Comparison of ENCODE assay signal across 15 cellular contexts in the genomic region with DNA sequence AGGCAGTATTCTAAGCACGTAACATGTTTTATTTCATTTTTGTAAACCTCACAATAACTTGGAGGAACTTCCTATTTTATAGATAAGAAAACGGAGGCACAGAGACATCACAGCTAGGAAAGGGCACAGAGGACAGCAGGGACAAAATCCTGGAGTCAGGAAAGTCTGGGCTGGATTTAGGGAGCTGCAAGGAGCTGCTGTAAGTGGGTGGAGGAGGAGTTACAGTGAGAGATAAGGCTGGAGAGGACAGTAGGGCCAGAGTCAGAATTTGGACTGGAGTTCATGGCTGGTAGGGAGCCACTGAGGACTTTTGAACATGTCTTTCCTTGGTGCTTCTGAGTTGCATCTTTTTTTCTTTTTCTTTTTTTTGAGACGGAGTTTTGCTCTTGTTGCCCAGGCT. TPM values are rescaled to one million over a fixed set of nuclear protein-coding genes. Genes with fewer than 3 reads are reported as not detected.
DNase-seq lines count a peak whose midpoint lies in the region; ATAC-seq and TF ChIP-seq lines count a peak whose summit lies in the region.
"Had no signal": no experiment of that assay in that cellular context is flagged by ENCODE, and none has a peak within 500 bp of the region (broad histone marks: within the 10 kb centered on the region; RNA-seq: fewer than 3 reads in every experiment).

No MANE protein-coding gene starts in this region.

- intact Hi-C loops in Right ventricle myocardium superior (cut with DNase I): no loop called here

- no peaks in the 10 kb centered on the region for H3K36me3 ChIP-seq in right atrium auricular region
- H3K36me3 ChIP-seq: BE2C, gastroesophageal sphincter had no signal

- no peaks in the 10 kb centered on the region for H3K9me3 ChIP-seq in right atrium auricular region
- H3K9me3 ChIP-seq: BE2C, gastroesophageal sphincter had no signal

- no peak overlapping the region for H3K4me3 ChIP-seq in right atrium auricular region
- H3K4me3 ChIP-seq: gastroesophageal sphincter had no signal

- no peak overlapping the region for H3K4me3 Mint-ChIP-seq in stimulated activated effector memory CD8-positive, alpha-beta T cell treated with anti-CD3 and anti-CD28 coated beads, Interleukin-12 subunit alpha, Interleukin-12 subunit beta, amount 100 ng/mL, for 72 hours
- H3K4me3 Mint-ChIP-seq: activated CD4-positive, alpha-beta memory T cell treated with anti-CD3 and anti-CD28 coated beads, Interleukin-2, amount 10 ng/mL, durations not matched to agents 7 days and 5 days had no signal

- peaks cover 0 to 4% of the 10 kb centered on the region in 2 donors for H3K4me1 ChIP-seq in right atrium auricular region
- H3K4me1 ChIP-seq: BE2C had no signal

- H3K27me3 ChIP-seq in right atrium auricular region: no peaks in the 10 kb centered on the region
- H3K27me3 ChIP-seq: BE2C, gastroesophageal sphincter had no signal

- no peak overlapping the region for H3K27ac ChIP-seq in right atrium auricular region

- H3K36me3 Mint-ChIP-seq in stimulated activated effector memory CD8-positive, alpha-beta T cell treated with anti-CD3 and anti-CD28 coated beads, Interleukin-12 subunit alpha, Interleukin-12 subunit beta, amount 100 ng/mL, for 72 hours: no peaks in the 10 kb centered on the region

- ATAC-seq in Right ventricle myocardium superior (ENCODE audit: poor library complexity): peak; percentile 68
- ATAC-seq in stimulated activated effector memory CD8-positive, alpha-beta T cell treated with anti-CD3 and anti-CD28 coated beads, Interleukin-12 subunit alpha, Interleukin-12 subunit beta, amount 100 ng/mL, for 72 hours: no peak

- TF ChIP-seq POLR2A in erythroblast (IDR thresholded peaks at IDR 0.05; ENCODE audit: low read length): no peak

- H3K9me3 Mint-ChIP-seq in stimulated activated effector memory CD8-positive, alpha-beta T cell treated with anti-CD3 and anti-CD28 coated beads, Interleukin-12 subunit alpha, Interleukin-12 subunit beta, amount 100 ng/mL, for 72 hours: no peaks in the 10 kb centered on the region
- H3K9me3 Mint-ChIP-seq: activated CD4-positive, alpha-beta memory T cell treated with anti-CD3 and anti-CD28 coated beads, Interleukin-2, amount 10 ng/mL, durations not matched to agents 7 days and 5 days had no signal

- DNase-seq in Right ventricle myocardium superior (no peak), right atrium auricular region (ENCODE audit: low spot score) (no peak), M059J (ENCODE audit: low read depth) (peak; percentile 54), erythroblast (lab: John Stamatoyannopoulos, UW) (peak; percentile 28 to 48), NCI-H146 treated with DMSO at 0.1 percent for 48 hours (lab: John Stamatoyannopoulos, UW; ENCODE audit: unreplicated experiment) (no peak), putamen (ENCODE audit: low spot score) (no peak), C1 segment of cervical spinal cord (lab: John Stamatoyannopoulos, UW) (no peak)
- no peak for DNase-seq in stimulated activated effector memory CD8-positive, alpha-beta T cell treated with anti-CD3 and anti-CD28 coated beads, Interleukin-12 subunit alpha, Interleukin-12 subunit beta, amount 100 ng/mL, for 72 hours (ENCODE audit: low spot score in 2 of 2)
- DNase-seq: activated CD4-positive, alpha-beta memory T cell treated with anti-CD3 and anti-CD28 coated beads, Interleukin-2, amount 10 ng/mL, durations not matched to agents 7 days and 5 days; BE2C; NCI-H1105; NCI-H345; stimulated activated CD4-positive, alpha-beta T cell treated with anti-CD3 and anti-CD28 coated beads, Interleukin-1b, Interleukin-23, amount 100 ng/mL, for 48 hours; stimulated activated CD8-positive, alpha-beta memory T cell treated with anti-CD3 and anti-CD28 coated beads, Interleukin-4, amount 100 ng/mL, for 48 hours had no signal

- no peak for TF ChIP-seq CTCF in right atrium auricular region (IDR thresholded peaks at IDR 0.05)

- peaks cover 30% of the 10 kb centered on the region for H3K4me1 Mint-ChIP-seq in stimulated activated effector memory CD8-positive, alpha-beta T cell treated with anti-CD3 and anti-CD28 coated beads, Interleukin-12 subunit alpha, Interleukin-12 subunit beta, amount 100 ng/mL, for 72 hours

- H3K27ac Mint-ChIP-seq in stimulated activated effector memory CD8-positive, alpha-beta T cell treated with anti-CD3 and anti-CD28 coated beads, Interleukin-12 subunit alpha, Interleukin-12 subunit beta, amount 100 ng/mL, for 72 hours: peak overlapping the region; percentile 17
- H3K27ac Mint-ChIP-seq: activated CD4-positive, alpha-beta memory T cell treated with anti-CD3 and anti-CD28 coated beads, Interleukin-2, amount 10 ng/mL, durations not matched to agents 7 days and 5 days had no signal

RNA-seq across cellular contexts. Expression of a gene that starts 32.2 kb away (rescaled TPM):
- total RNA-seq in Right ventricle myocardium superior: 6.7 TPM
- total RNA-seq in right atrium auricular region: 1 to 10 TPM; 3.4 to 8.0 TPM
- total RNA-seq in M059J (2014; rRNA removed; shearing (Covaris generic)): 32.7 and 54.8 TPM in 2 replicates

Comparison
In these comparisons a context has a peak if more than half of its experiments do, and no peak if none do; other contexts are left out.
1. DNase-seq: peak in M059J (single experiment) and erythroblast (2 of 2); none in Right ventricle myocardium superior (single experiment), right atrium auricular region (single experiment), stimulated activated effector memory CD8-positive, alpha-beta T cell treated with anti-CD3 and anti-CD28 coated beads, Interleukin-12 subunit alpha, Interleukin-12 subunit beta, amount 100 ng/mL, for 72 hours (0 of 2), NCI-H146 treated with DMSO at 0.1 percent for 48 hours (single experiment), putamen (single experiment) and C1 segment of cervical spinal cord (0 of 14).